ENCODE assay signal across 9 cellular contexts in the genomic region with DNA sequence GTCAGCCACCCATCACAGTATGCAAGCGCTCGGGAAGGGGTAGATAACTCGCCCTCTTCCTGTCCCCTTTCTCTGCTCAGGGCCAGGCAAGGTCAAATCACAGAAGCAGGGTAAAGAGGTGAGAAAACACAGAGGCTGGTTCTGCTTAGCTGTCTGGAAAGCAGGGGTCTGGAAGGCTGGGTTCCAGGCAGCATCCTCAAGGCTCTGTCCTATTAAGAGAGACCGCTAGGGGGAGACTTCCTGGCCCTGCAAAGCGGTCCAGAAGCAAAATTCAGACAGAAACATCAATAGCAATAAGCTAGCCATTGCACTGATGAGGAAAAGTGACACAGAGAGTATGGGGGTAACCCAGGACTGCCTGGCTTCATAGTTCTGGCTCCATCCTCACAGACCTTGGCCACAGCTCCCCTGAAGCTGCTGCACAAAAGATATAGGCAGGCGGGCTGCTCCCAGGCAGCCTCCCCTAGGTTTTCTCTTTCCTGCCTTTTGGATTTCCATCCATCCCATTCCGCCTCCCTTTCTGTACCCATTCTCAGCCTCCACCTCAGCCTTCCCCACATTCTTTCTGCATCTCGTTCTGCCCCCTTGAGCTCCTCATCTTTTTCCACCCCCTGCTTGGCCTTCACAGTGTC.
DNase-seq lines count a peak whose midpoint lies in the region; ATAC-seq and TF ChIP-seq lines count a peak whose summit lies in the region.
"Had no signal": no experiment of that assay in that cellular context is flagged by ENCODE, and none has a peak within 500 bp of the region (broad histone marks: within the 10 kb centered on the region; RNA-seq: fewer than 3 reads in every experiment).

No MANE protein-coding gene starts in this region.

- ATAC-seq in HG03280 (IDR thresholded peaks at IDR 0.05; ENCODE audit: unreplicated experiment) (no peak), HG02623 (IDR thresholded peaks at IDR 0.05; ENCODE audit: unreplicated experiment) (no peak), HG02973 (IDR thresholded peaks at IDR 0.05; ENCODE audit: unreplicated experiment) (no peak)

- TF ChIP-seq CTCF in GM13977 (IDR thresholded peaks at IDR 0.05; ENCODE audit: extremely low read depth, insufficient read depth, missing control alignments) (peak; percentile 60), RWPE1 (conservative IDR thresholded peaks at IDR 0.05; ENCODE audit: low read depth) (peak; percentile 66)

- DNase-seq in A172 (ENCODE audit: low spot score) (peak; percentile 15), GM13977 (ENCODE audit: low spot score) (no peak), RWPE1 (ENCODE audit: low spot score) (peak; percentile 36), globus pallidus (ENCODE audit: low spot score) (peak; percentile 5), nucleus accumbens (lab: John Stamatoyannopoulos, UW) (no peak)

- in situ Hi-C loops in GM13977 (cut with MboI; ENCODE audit: low pct_unique_long_range_greater_than_20kb, low sequenced_read_pairs, unreplicated experiment) = loop anchor here (25.0 kb wide), 1 partner anchor 412 kb away; no protein-coding TSS in a partner anchor

- CTCF ChIA-PET in RWPE1 (lab: Yijun Ruan, JAX) = interaction anchor here (0.6 to 0.7 kb wide), 4 partner anchors 621 to 1669 kb away, joined by 3 to 7 read pairs (median 3); no protein-coding TSS in a partner anchor

- no peak overlapping the region for H3K27ac ChIP-seq in RWPE1
- H3K27ac ChIP-seq: SK-N-MC had no signal

- POLR2A ChIA-PET in RWPE1 (lab: Yijun Ruan, JAX; ENCODE audit: low non-redundant PET) = no interaction called here

Comparison
In these comparisons a context has a peak if more than half of its experiments do, and no peak if none do; other contexts are left out.
1. DNase-seq: peak in A172 (single experiment), RWPE1 (single experiment) and globus pallidus (single experiment); none in GM13977 (single experiment) and nucleus accumbens (0 of 56).